In genomic region chr22:43203471-43203981, GRCh38 we compare ENCODE assay signal across 2 cellular contexts.
TF ChIP-seq lines count a peak whose summit lies in the region.

No MANE protein-coding gene starts in this region.

TF ChIP-seq in HCT116, 20 proteins besides CTCF, POLR2A, EP300 and RAD21:
- TF ChIP-seq EZH2phosphoT487 (IDR thresholded peaks at IDR 0.05; ENCODE audit: borderline replicate concordance) (no peak), ELF1 (IDR thresholded peaks at IDR 0.05; ENCODE audit: borderline replicate concordance, low read depth) (no peak), MAX (IDR thresholded peaks at IDR 0.05) (no peak), ZFX (IDR thresholded peaks at IDR 0.05) (no peak), CEBPB (IDR thresholded peaks at IDR 0.05; ENCODE audit: low read depth) (no peak)

TF ChIP-seq in K562, 482 proteins besides CTCF, POLR2A, EP300 and RAD21:
- TF ChIP-seq MNT (conservative IDR thresholded peaks at IDR 0.05) (no peak), POLR2H (tag; IDR thresholded peaks at IDR 0.05; ENCODE audit: low read depth) (no peak), ZNF41 (CRISPR knock-in tag; conservative IDR thresholded peaks at IDR 0.05) (no peak), TCF7L2 (IDR thresholded peaks at IDR 0.05; ENCODE audit: low read depth, low read length) (no peak), ZBTB43 (CRISPR knock-in tag; IDR thresholded peaks at IDR 0.05) (no peak), SP2 (IDR thresholded peaks at IDR 0.05; ENCODE audit: extremely low read depth, low read depth, low read length, poor library complexity, severe bottlenecking) (no peak), ZNF174 (CRISPR knock-in tag; IDR thresholded peaks at IDR 0.05) (no peak), ZNF512 (tag; IDR thresholded peaks at IDR 0.05) (no peak), GATAD2B (IDR thresholded peaks at IDR 0.05; ENCODE audit: borderline replicate concordance) (no peak), TAF1 (IDR thresholded peaks at IDR 0.05; ENCODE audit: control insufficient read depth, extremely low read depth, insufficient read depth, low read length, severe bottlenecking) (no peak), ZNF696 (CRISPR knock-in tag; conservative IDR thresholded peaks at IDR 0.05) (no peak), ZBTB7A (IDR thresholded peaks at IDR 0.05; ENCODE audit: borderline replicate concordance, control insufficient read depth, low read depth, low read length) (no peak)
